8 cellular contexts compared by ENCODE assay signal in genomic region chr6:27672113-27672799, GRCh38.
DNase-seq lines count a peak whose midpoint lies in the region; ATAC-seq and TF ChIP-seq lines count a peak whose summit lies in the region.

No MANE protein-coding gene starts in this region.

- no peaks in the 10 kb centered on the region for H4K20me1 ChIP-seq in OCI-LY7 (ENCODE audit: insufficient read depth, low read length)

- POLR2A ChIA-PET in OCI-LY7 (lab: Charles Lee), result interaction anchor here (0.6 kb wide), 1 partner anchor 240 kb away, joined by 7 read pairs; the partner anchor contains the start of gene OR2B2

- H3K9me2 ChIP-seq in OCI-LY7 (ENCODE audit: insufficient read depth, low read length), result no peaks in the 10 kb centered on the region

- CTCF ChIA-PET in OCI-LY7 (lab: Charles Lee; ENCODE audit: unreplicated experiment), result no interaction called here

- no peaks in the 10 kb centered on the region for H3K4me1 ChIP-seq in OCI-LY7 (ENCODE audit: insufficient read depth, low read length, poor library complexity, severe bottlenecking)

- intact Hi-C loops in OCI-LY7 (cut with micrococcal nuclease; ENCODE audit: unreplicated experiment) (no loop called here), Right ventricle myocardium superior (cut with DNase I) (no loop called here)

- TF ChIP-seq CTCF in OCI-LY7 (conservative IDR thresholded peaks at IDR 0.05; ENCODE audit: low read length) (no peak), coronary artery (IDR thresholded peaks at IDR 0.05) (no peak), nephron progenitor cell (IDR thresholded peaks at IDR 0.05) (no peak)

- peak; percentile 58 for ATAC-seq in GM19324 (IDR thresholded peaks at IDR 0.05; ENCODE audit: low FRiP score, unreplicated experiment)
- peak; percentile 46 for ATAC-seq in HG03378 (IDR thresholded peaks at IDR 0.05; ENCODE audit: unreplicated experiment)
- no peak for ATAC-seq in HG02763 (IDR thresholded peaks at IDR 0.05; ENCODE audit: unreplicated experiment)
- no peak for ATAC-seq in Right ventricle myocardium superior (ENCODE audit: poor library complexity)

- H3K9me3 Mint-ChIP-seq in nephron progenitor cell, result peaks cover 4% of the 10 kb centered on the region

- DNase-seq in DMS153 (lab: John Stamatoyannopoulos, UW), result peak; percentile 78
- no peak for DNase-seq in OCI-LY7 (ENCODE audit: low spot score)
- no peak for DNase-seq in coronary artery (ENCODE audit: low spot score)
- DNase-seq in nephron progenitor cell, result peak; percentile 72
- DNase-seq in Right ventricle myocardium superior, result no peak

- no peaks in the 10 kb centered on the region for H3K79me2 ChIP-seq in OCI-LY7 (ENCODE audit: insufficient read depth, low read depth, low read length)

- H3K9me3 ChIP-seq in OCI-LY7 (ENCODE audit: low read length), result no peaks in the 10 kb centered on the region

- H3K4me2 ChIP-seq in OCI-LY7 (ENCODE audit: low read length), result no peak overlapping the region

- H3K4me1 Mint-ChIP-seq in nephron progenitor cell, result peaks cover 42% of the 10 kb centered on the region

- no peak overlapping the region for H3K4me3 ChIP-seq in OCI-LY7 (ENCODE audit: low read depth, low read length, poor library complexity, severe bottlenecking)
- H3K4me3 ChIP-seq in coronary artery, result peak overlapping the region; percentile 11

- H3K36me3 Mint-ChIP-seq in nephron progenitor cell (ENCODE audit: low read depth), result no peaks in the 10 kb centered on the region

- BruUV-seq in OCI-LY7 (replicated peaks; lab: Mats Ljungman, UMichigan), result no TSS peak

- H3K36me3 ChIP-seq in OCI-LY7 (ENCODE audit: insufficient read depth, low read length), result no peaks in the 10 kb centered on the region

- peaks cover 100% of the 10 kb centered on the region for H3K27me3 Mint-ChIP-seq in nephron progenitor cell (ENCODE audit: low read depth, poor library complexity)

- H3K4me3 Mint-ChIP-seq in nephron progenitor cell, result peak overlapping the region; percentile 88

- H2AFZ ChIP-seq in OCI-LY7 (ENCODE audit: low read length), result peak overlapping the region; percentile 20; the same call in 1 of the 2 replicates

- H3K27ac ChIP-seq in OCI-LY7 (ENCODE audit: low read depth, low read length, poor library complexity, severe bottlenecking) (no peak overlapping the region), coronary artery (no peak overlapping the region)

- peak overlapping the region; percentile 14 for H3K27ac Mint-ChIP-seq in nephron progenitor cell

Comparison
In these comparisons a context has a peak if more than half of its experiments do, and no peak if none do; other contexts are left out.
1. DNase-seq: peak in DMS153 (single experiment) and nephron progenitor cell (single experiment); none in OCI-LY7 (single experiment), coronary artery (single experiment) and Right ventricle myocardium superior (single experiment).
2. ATAC-seq: peak in GM19324 (single experiment) and HG03378 (single experiment); none in HG02763 (single experiment) and Right ventricle myocardium superior (single experiment).